8 cellular contexts compared by ENCODE assay signal in genomic region chr5:217860-218456, GRCh38. TPM values are rescaled to one million over a fixed set of nuclear protein-coding genes. Genes with fewer than 3 reads are reported as not detected.
A peak's percentile ranks its signal among the peaks of the same experiment; 100 is the strongest.
DNase-seq lines count a peak whose midpoint lies in the region; ATAC-seq and TF ChIP-seq lines count a peak whose summit lies in the region.

A gene with protein sequence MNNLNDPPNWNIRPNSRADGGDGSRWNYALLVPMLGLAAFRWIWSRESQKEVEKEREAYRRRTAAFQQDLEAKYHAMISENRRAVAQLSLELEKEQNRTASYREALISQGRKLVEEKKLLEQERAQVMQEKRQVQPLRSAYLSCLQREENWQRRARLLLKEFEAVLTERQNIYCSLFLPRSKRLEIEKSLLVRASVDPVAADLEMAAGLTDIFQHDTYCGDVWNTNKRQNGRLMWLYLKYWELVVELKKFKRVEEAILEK (minus strand): TSS chr5:218153. CDS start chr5:216849, 1,304 bp downstream.
TSS of gene SDHA (plus strand) at chr5:218320. CDS start at chr5:218356, 36 bp downstream.

- DNase-seq in DMS53 (lab: John Stamatoyannopoulos, UW) = peak; percentile 95
- DNase-seq in OCI-LY7 (ENCODE audit: low spot score) = peak; percentile 96
- DNase-seq in activated T-cell treated with anti-CD3 and anti-CD28 coated beads for 4 hours = peak; percentile 98
- DNase-seq in epithelial cell of proximal tubule (ENCODE audit: low read depth) = no peak
- DNase-seq in mucosa of gallbladder (ENCODE audit: low spot score) = peak; percentile 97
- peak; percentile 95 to 99 for DNase-seq in stimulated activated CD8-positive, alpha-beta memory T cell treated with anti-CD3 and anti-CD28 coated beads, Interleukin-4, amount 100 ng/mL, for 1 hour (ENCODE audit: low read depth in 2 of 2, low spot score in 1 of 2)

- TF ChIP-seq EP300 in Ishikawa (IDR thresholded peaks at IDR 0.05; ENCODE audit: borderline replicate concordance) = no peak

- peak; percentile 54 for ATAC-seq in GM21576 (IDR thresholded peaks at IDR 0.05; ENCODE audit: unreplicated experiment)

- POLR2A ChIA-PET in OCI-LY7 (lab: Charles Lee) = interaction anchor here (0.9 to 2.8 kb wide), 7 partner anchors 8 to 65 kb away, joined by 3 to 21 read pairs (median 4); partner anchors contain the start of genes LRRC14B and PDCD6

- no TSS peak for BruUV-seq in OCI-LY7 (replicated peaks; lab: Mats Ljungman, UMichigan)

- CTCF ChIA-PET in OCI-LY7 (lab: Charles Lee; ENCODE audit: unreplicated experiment) = interaction anchor here (0.5 to 1.0 kb wide), 3 partner anchors 17 to 1326 kb away, joined by 3 to 5 read pairs (median 3); no protein-coding TSS in a partner anchor

- H4K20me1 ChIP-seq in OCI-LY7 (ENCODE audit: insufficient read depth, low read length) = peaks cover 23% of the 10 kb centered on the region

- H3K9me2 ChIP-seq in OCI-LY7 (ENCODE audit: insufficient read depth, low read length) = no peaks in the 10 kb centered on the region

- intact Hi-C loops in OCI-LY7 (cut with micrococcal nuclease; ENCODE audit: unreplicated experiment) = loop anchor here (1.0 to 5.0 kb wide), 3 partner anchors 17 to 1124 kb away; no protein-coding TSS in a partner anchor

- peak within 1 kb of the TSS; percentile 66 for H3K27ac ChIP-seq in OCI-LY7 (ENCODE audit: low read depth, low read length, poor library complexity, severe bottlenecking)

- peak within 1 kb of the TSS; percentile 64; the same call in 1 of the 2 replicates for H2AFZ ChIP-seq in OCI-LY7 (ENCODE audit: low read length)

- H3K4me1 ChIP-seq in OCI-LY7 (ENCODE audit: insufficient read depth, low read length, poor library complexity, severe bottlenecking) = peaks cover 48% of the 10 kb centered on the region

- TF ChIP-seq CTCF in OCI-LY7 (conservative IDR thresholded peaks at IDR 0.05; ENCODE audit: low read length) = peak; percentile 77
- peak; percentile 48 for TF ChIP-seq CTCF in epithelial cell of proximal tubule (conservative IDR thresholded peaks at IDR 0.05; ENCODE audit: low read depth, low read length)

- no peaks in the 10 kb centered on the region for H3K9me3 ChIP-seq in OCI-LY7 (ENCODE audit: low read length)

- H3K79me2 ChIP-seq in OCI-LY7 (ENCODE audit: insufficient read depth, low read depth, low read length) = peaks cover 78% of the 10 kb centered on the region

- H3K4me3 ChIP-seq in OCI-LY7 (ENCODE audit: low read depth, low read length, poor library complexity, severe bottlenecking) (peak within 1 kb of the TSS; percentile 94), epithelial cell of proximal tubule (ENCODE audit: low read depth, low read length) (peak within 1 kb of the TSS; percentile 97)

- peak; percentile 6; the same call in 1 of the 2 replicates for TF ChIP-seq RAD21 in Ishikawa (IDR thresholded peaks at IDR 0.05; ENCODE audit: low read depth)

- peak within 1 kb of the TSS; percentile 89 for H3K4me2 ChIP-seq in OCI-LY7 (ENCODE audit: low read length)

- peaks cover 27% of the 10 kb centered on the region for H3K36me3 ChIP-seq in OCI-LY7 (ENCODE audit: insufficient read depth, low read length)

TF ChIP-seq in Ishikawa, 13 proteins besides CTCF, POLR2A, EP300 and RAD21:
- TF ChIP-seq YY1 (IDR thresholded peaks at IDR 0.05; ENCODE audit: low read depth) (0 out of 2 replicates have a peak, but pooled peaks have one; percentile 53), TAF1 (IDR thresholded peaks at IDR 0.05; ENCODE audit: low read depth) (peak; percentile 63; the same call in 1 of the 2 replicates), ZBTB7A (IDR thresholded peaks at IDR 0.05; ENCODE audit: low read depth) (0 out of 2 replicates have a peak, but pooled peaks have one; percentile 16), CREB1 (IDR thresholded peaks at IDR 0.05; ENCODE audit: low read depth) (no peak), USF1 (IDR thresholded peaks at IDR 0.05) (no peak)

RNA-seq across cellular contexts. Expression of the first gene that starts in this region (rescaled TPM):
- 6.0 and 10.8 TPM in 2 replicates for total RNA-seq in OCI-LY7 (2014; rRNA removed; shearing (Covaris generic))
- total RNA-seq in OCI-LY7 (2022) (12.4 and 13.7 TPM in 2 replicates), epithelial cell of proximal tubule (4.2 and 4.5 TPM in 2 replicates), mucosa of gallbladder (7.0 TPM)

RNA-seq across cellular contexts. Expression of gene SDHA, which starts in this region (rescaled TPM):
- 147 and 151 TPM in 2 replicates for total RNA-seq in OCI-LY7 (2014; rRNA removed; shearing (Covaris generic))
- total RNA-seq in OCI-LY7 (2022) = 167 and 175 TPM in 2 replicates
- total RNA-seq in epithelial cell of proximal tubule = 99.3 and 103 TPM in 2 replicates
- 140 TPM for total RNA-seq in mucosa of gallbladder
